14 cellular contexts compared by ENCODE assay signal in genomic region chrX:15579778-15580747, GRCh38. TPM values are rescaled to one million over a fixed set of nuclear protein-coding genes. Genes with fewer than 3 reads are reported as not detected.
DNase-seq lines count a peak whose midpoint lies in the region; ATAC-seq, FAIRE-seq and TF ChIP-seq lines count a peak whose summit lies in the region.
"Had no signal": no experiment of that assay in that cellular context is flagged by ENCODE, and none has a peak within 500 bp of the region (broad histone marks: within the 10 kb centered on the region; RNA-seq: fewer than 3 reads in every experiment).

No MANE protein-coding gene starts in this region.

- POLR2A ChIA-PET in H1 (lab: Charles Lee; ENCODE audit: partially characterized antibody) = no interaction called here

- H3K4me3 Mint-ChIP-seq in activated naive CD4-positive, alpha-beta T cell treated with anti-CD3 and anti-CD28 coated beads for 36 hours = no peak overlapping the region
- H3K4me3 Mint-ChIP-seq: CD8-positive, alpha-beta T cell; stimulated activated naive B cell treated with anti-CD40 and anti-IgM and Interleukin-4, amounts not matched to agents 10 μg/mL and 1 μg/mL and 100 μg/mL, for 72 hours had no signal

- no peak overlapping the region for H4K91ac ChIP-seq in H1 (replicated peaks; ENCODE audit: insufficient read length, low read length)

- H3K36me3 ChIP-seq in H1 (ENCODE audit: control insufficient read depth in 2 of 4, insufficient read depth in 4 of 4, low read length in 3 of 4) = no peaks in the 10 kb centered on the region
- no peaks in the 10 kb centered on the region for H3K36me3 ChIP-seq in transverse colon

- H3K18ac ChIP-seq in H1 (ENCODE audit: extremely low read depth, low read length) = no peak overlapping the region

- H2BK5ac ChIP-seq in H1 (ENCODE audit: low read depth, low read length) = no peak overlapping the region

- no peaks in the 10 kb centered on the region for H3K4me1 Mint-ChIP-seq in activated naive CD4-positive, alpha-beta T cell treated with anti-CD3 and anti-CD28 coated beads for 36 hours (ENCODE audit: low read depth)
- H3K4me1 Mint-ChIP-seq: stimulated activated naive B cell treated with anti-CD40 and anti-IgM and Interleukin-4, amounts not matched to agents 10 μg/mL and 1 μg/mL and 100 μg/mL, for 72 hours had no signal

- TF ChIP-seq CTCF in H1 (IDR thresholded peaks at IDR 0.05; ENCODE audit: control extremely low read depth in 1 of 3, insufficient read depth in 1 of 3, low read depth in 1 of 3, low read length in 3 of 3) = no peak
- no peak for TF ChIP-seq CTCF in transverse colon (IDR thresholded peaks at IDR 0.05)

- no peaks in the 10 kb centered on the region for H3K79me1 ChIP-seq in H1 (ENCODE audit: low read depth, low read length)

- H3K14ac ChIP-seq in H1 (ENCODE audit: insufficient read length) = no peak overlapping the region

- H2BK12ac ChIP-seq in H1 (ENCODE audit: low read depth, low read length) = no peak overlapping the region

- in situ Hi-C loops in transverse colon (cut with MboI; ENCODE audit: low pct_ligation_motif_present in 1 of 4, low pct_unique_long_range_greater_than_20kb in 1 of 4, low sequenced_read_pairs in 3 of 4) = no loop called here

- H3K27ac Mint-ChIP-seq in activated naive CD4-positive, alpha-beta T cell treated with anti-CD3 and anti-CD28 coated beads for 36 hours = no peak overlapping the region
- H3K27ac Mint-ChIP-seq: CD8-positive, alpha-beta T cell; stimulated activated naive B cell treated with anti-CD40 and anti-IgM and Interleukin-4, amounts not matched to agents 10 μg/mL and 1 μg/mL and 100 μg/mL, for 72 hours had no signal

- H2BK15ac ChIP-seq in H1 (ENCODE audit: low read length) = no peak overlapping the region; the same call in 1 of the 2 replicates

- TF ChIP-seq POLR2A in H1 (IDR thresholded peaks at IDR 0.05; ENCODE audit: control extremely low read depth in 1 of 2, low read depth in 2 of 2, low read length in 2 of 2) (no peak), transverse colon (IDR thresholded peaks at IDR 0.05) (no peak)

- intact Hi-C loops in transverse colon (cut with DNase I; ENCODE audit: low total_unique reads) = no loop called here
- intact Hi-C loops in activated naive CD4-positive, alpha-beta T cell treated with anti-CD3 and anti-CD28 coated beads for 36 hours (cut with micrococcal nuclease) = no loop called here

- H3K27me3 ChIP-seq in H1 (replicated peaks in 1 of 4; ENCODE audit: control insufficient read depth in 3 of 4, extremely low read depth in 1 of 4, insufficient read depth in 3 of 4, low read length in 3 of 4) (no peaks in the 10 kb centered on the region), transverse colon (no peaks in the 10 kb centered on the region)

- TF ChIP-seq EP300 in H1 (IDR thresholded peaks at IDR 0.05; ENCODE audit: borderline replicate concordance in 1 of 2, low read depth in 2 of 2, low read length in 2 of 2) (no peak), transverse colon (IDR thresholded peaks at IDR 0.05; ENCODE audit: low read depth) (no peak)

- no peak overlapping the region for H3K4ac ChIP-seq in H1 (replicated peaks; ENCODE audit: insufficient read length, low read depth, low read length)

- ATAC-seq in HG02678 (IDR thresholded peaks at IDR 0.05; ENCODE audit: unreplicated experiment) (no peak), HG03520 (IDR thresholded peaks at IDR 0.05; ENCODE audit: unreplicated experiment) (no peak)
- ATAC-seq: CD8-positive, alpha-beta T cell; stimulated activated naive B cell treated with anti-CD40 and anti-IgM and Interleukin-4, amounts not matched to agents 10 μg/mL and 1 μg/mL and 100 μg/mL, for 72 hours had no signal

- no peak overlapping the region for H3K4me2 ChIP-seq in H1 (ENCODE audit: insufficient read depth in 1 of 2, low read depth in 2 of 2, low read length in 2 of 2)

- no peak overlapping the region; the same call in none of the 2 replicates for H2AFZ ChIP-seq in H1 (ENCODE audit: low read length)
- H2AFZ ChIP-seq: parathyroid adenoma had no signal

- H3K9me3 ChIP-seq in H1 (ENCODE audit: insufficient read depth in 2 of 2, low read depth in 1 of 2, low read length in 1 of 2) (no peaks in the 10 kb centered on the region), transverse colon (no peaks in the 10 kb centered on the region)

- no peak overlapping the region for H3K56ac ChIP-seq in H1 (replicated peaks; ENCODE audit: insufficient read length, low read depth, low read length)

- peak; percentile 75 for DNase-seq in OCI-M2 (lab: John Stamatoyannopoulos, UW; ENCODE audit: unreplicated experiment)
- DNase-seq in H1 (ENCODE audit: low read depth in 1 of 2, low spot score in 2 of 2) = no peak
- DNase-seq in kidney tubule cell (ENCODE audit: low spot score) = peak; percentile 5
- DNase-seq in transverse colon = no peak
- no peak for DNase-seq in activated naive CD4-positive, alpha-beta T cell treated with anti-CD3 and anti-CD28 coated beads for 36 hours
- DNase-seq: activated CD4-positive, alpha-beta T cell treated with anti-CD3 and anti-CD28 coated beads for 1 hour; CD8-positive, alpha-beta T cell; NCI-H1436 treated with DMSO at 0.1 percent for 48 hours; stimulated activated naive B cell treated with anti-CD40 and anti-IgM and Interleukin-4, amounts not matched to agents 10 μg/mL and 1 μg/mL and 100 μg/mL, for 72 hours had no signal

- WGBS in H1 (ENCODE audit: extremely low coverage in 1 of 2, insufficient coverage in 1 of 2, insufficient read length in 1 of 2, insufficient replicate concordance in 2 of 2, low coverage in 1 of 2, low lambda C conversion rate in 2 of 2, missing lambda C conversion rate in 1 of 2), 2 experiments = 58% methylated on average over 5 of the region's 5 CpGs; no CpG with 5 or more reads in 1 of the 2 experiments
- 46 to 59% methylated on average over 3 to 5 of the region's 5 CpGs for WGBS in transverse colon (ENCODE audit: low coverage in 1 of 2), 2 donors

- H3K4me3 ChIP-seq in H1 (ENCODE audit: extremely low read depth in 1 of 4, insufficient read depth in 2 of 4, low read depth in 3 of 4, low read length in 4 of 4) (no peak overlapping the region), transverse colon (no peak overlapping the region)

- CTCF ChIA-PET in H1 (lab: Charles Lee; ENCODE audit: partially characterized antibody) = interaction anchor here (1.3 to 1.7 kb wide), 4 partner anchors 10 to 33 kb away, joined by 3 to 4 read pairs (median 3); no protein-coding TSS in a partner anchor
- CTCF ChIA-PET in activated naive CD4-positive, alpha-beta T cell treated with anti-CD3 and anti-CD28 coated beads for 36 hours (lab: Charles Lee) = no interaction called here

- FAIRE-seq in H1 (lab: Jason Lieb, UNC) = peak; percentile 82
- FAIRE-seq: HTR-8/SVneo had no signal

- H3K79me2 ChIP-seq in H1 (ENCODE audit: control insufficient read depth in 1 of 2, insufficient read depth in 2 of 2, low read length in 2 of 2) = no peaks in the 10 kb centered on the region
- H3K79me2 ChIP-seq: parathyroid adenoma had no signal

- H3K4me1 ChIP-seq in H1 (replicated peaks in 1 of 4; ENCODE audit: control insufficient read depth in 3 of 4, insufficient read depth in 4 of 4, low read length in 3 of 4) (peaks cover 0 to 2% (median 0%) of the 10 kb centered on the region in 4 experiments; a peak in 2 of 7 replicates), transverse colon (peaks cover 0 to 3% (median 0%) of the 10 kb centered on the region in 4 donors)
- H3K4me1 ChIP-seq: parathyroid adenoma had no signal

- no peak for TF ChIP-seq RAD21 in H1 (IDR thresholded peaks at IDR 0.05 in 1 of 2, conservative IDR thresholded peaks at IDR 0.05 in 1 of 2; ENCODE audit: low read depth in 2 of 2, low read length in 2 of 2)

- no peak overlapping the region for H2AK5ac ChIP-seq in H1 (ENCODE audit: low read depth, low read length)

- no peak overlapping the region for H2BK120ac ChIP-seq in H1 (replicated peaks; ENCODE audit: low read depth, low read length)

- no peak overlapping the region for H3K23ac ChIP-seq in H1 (ENCODE audit: insufficient read length)

- H4K20me1 ChIP-seq in H1 (replicated peaks in 1 of 2; ENCODE audit: control insufficient read depth in 1 of 2, insufficient read depth in 2 of 2, low read length in 2 of 2) = no peaks in the 10 kb centered on the region

- H4K5ac ChIP-seq in H1 (ENCODE audit: insufficient read length, low read depth, low read length) = no peak overlapping the region

- no peaks in the 10 kb centered on the region for H3K9me3 Mint-ChIP-seq in activated naive CD4-positive, alpha-beta T cell treated with anti-CD3 and anti-CD28 coated beads for 36 hours
- H3K9me3 Mint-ChIP-seq: CD8-positive, alpha-beta T cell; stimulated activated naive B cell treated with anti-CD40 and anti-IgM and Interleukin-4, amounts not matched to agents 10 μg/mL and 1 μg/mL and 100 μg/mL, for 72 hours had no signal

- no peak overlapping the region for H3K9ac ChIP-seq in H1 (replicated peaks in 1 of 4; ENCODE audit: extremely low read depth in 1 of 4, low read depth in 3 of 4, low read length in 3 of 4)
- H3K9ac ChIP-seq: parathyroid adenoma had no signal

- no peaks in the 10 kb centered on the region for H3K23me2 ChIP-seq in H1 (ENCODE audit: low read depth, low read length)

- H3K27ac ChIP-seq in H1 (ENCODE audit: low read depth, low read length) (no peak overlapping the region), transverse colon (peak overlapping the region; percentile 28 to 56 (median 49))
- H3K27ac ChIP-seq: parathyroid adenoma had no signal

- H3K36me3 Mint-ChIP-seq in activated naive CD4-positive, alpha-beta T cell treated with anti-CD3 and anti-CD28 coated beads for 36 hours (ENCODE audit: low read depth) = no peaks in the 10 kb centered on the region
- H3K36me3 Mint-ChIP-seq: CD8-positive, alpha-beta T cell; stimulated activated naive B cell treated with anti-CD40 and anti-IgM and Interleukin-4, amounts not matched to agents 10 μg/mL and 1 μg/mL and 100 μg/mL, for 72 hours had no signal

- peaks cover 2% of the 10 kb centered on the region for H3K27me3 Mint-ChIP-seq in activated naive CD4-positive, alpha-beta T cell treated with anti-CD3 and anti-CD28 coated beads for 36 hours (ENCODE audit: low read depth)

- no peak overlapping the region for H2BK20ac ChIP-seq in H1 (ENCODE audit: low read length)

- no peak overlapping the region for H4K8ac ChIP-seq in H1 (ENCODE audit: extremely low read depth, insufficient read depth, low read length)

TF ChIP-seq in H1, 55 proteins besides CTCF, POLR2A, EP300 and RAD21 (continues in another document):
- no peak for TF ChIP-seq CBX5 (IDR thresholded peaks at IDR 0.05; ENCODE audit: low read depth, low read length)

RNA-seq across cellular contexts. Expression of gene ACE2, which starts 20.7 kb away (rescaled TPM):
- total RNA-seq in H1 (2021; fragmentation: NEBNext Ultra II Directional; extraction: Animal tissue kit (Norgen Biotek cat#: 25700)) = 0.29 TPM in 1 of 2 replicates, not detected in the other
- polyA plus RNA-seq in H1 (2011; rRNA removed) = 0.02 and 0.06 TPM in 2 replicates
- polyA plus RNA-seq in H1 (2011; cell fraction: cytosol; rRNA removed) = 0.06 TPM
- 0.07 TPM for polyA plus RNA-seq in H1 (2011; cell fraction: nucleus; rRNA removed)
- 0.08 to 0.20 TPM (median 0.19 TPM) in 3 of 4 replicates, not detected in the other for polyA plus RNA-seq in H1 (2012, experiment 1 of 2)
- not detected for polyA plus RNA-seq in H1 (2012, experiment 2 of 2)
- 0.06 TPM for polyA plus RNA-seq in H1 (2013, experiment 1 of 2)
- 0.06 TPM for polyA plus RNA-seq in H1 (2013, experiment 2 of 2)
- 0.05 TPM in 1 of 2 replicates, not detected in the other for polyA minus RNA-seq in H1 (2011; rRNA and poly(A)+ RNA removed)
- polyA minus RNA-seq in H1 (2011; cell fraction: cytosol; rRNA and poly(A)+ RNA removed) = not detected
- 0.40 TPM for polyA minus RNA-seq in H1 (2011; cell fraction: nucleus; rRNA and poly(A)+ RNA removed)
- total RNA-seq in transverse colon = 10 to 100 TPM; 10.5 to 50.4 (median 32.1) TPM
- total RNA-seq in activated naive CD4-positive, alpha-beta T cell treated with anti-CD3 and anti-CD28 coated beads for 36 hours = not detected
- total RNA-seq: CD8-positive, alpha-beta T cell; fibroblast of villous mesenchyme had no signal

Comparison
In these comparisons a context has a peak if more than half of its experiments do, and no peak if none do; other contexts are left out.
1. DNase-seq: peak in OCI-M2 (single experiment) and kidney tubule cell (single experiment); none in H1 (0 of 2), transverse colon (single experiment) and activated naive CD4-positive, alpha-beta T cell treated with anti-CD3 and anti-CD28 coated beads for 36 hours (single experiment).